ENCODE assay signal across 1 cellular context in genomic region chr2:227106845-227107759, GRCh38.
A peak's percentile ranks its signal among the peaks of the same experiment; 100 is the strongest.
TF ChIP-seq lines count a peak whose summit lies in the region.

No MANE protein-coding gene starts in this region.

TF ChIP-seq in K562, 482 proteins besides CTCF, POLR2A, EP300 and RAD21 (continued from another document):
- TF ChIP-seq SMC3 (conservative IDR thresholded peaks at IDR 0.05; ENCODE audit: insufficient read depth, low read depth, low read length) (peak; percentile 48; the same call in 1 of the 2 replicates), CHAMP1 (IDR thresholded peaks at IDR 0.05) (no peak), STAG1 (CRISPR knock-in tag; IDR thresholded peaks at IDR 0.05; ENCODE audit: borderline replicate concordance) (peak; percentile 82; the same call in 1 of the 2 replicates), CSDE1 (IDR thresholded peaks at IDR 0.05) (no peak), KLF6 (CRISPR knock-in tag; IDR thresholded peaks at IDR 0.05; ENCODE audit: borderline replicate concordance) (no peak), TFAM (CRISPR knock-in tag; conservative IDR thresholded peaks at IDR 0.05) (no peak), SAFB (IDR thresholded peaks at IDR 0.05; ENCODE audit: borderline replicate concordance, low read depth, low read length) (no peak), CEBPG (CRISPR knock-in tag; IDR thresholded peaks at IDR 0.05) (no peak), CEBPG (tag; conservative IDR thresholded peaks at IDR 0.05 in 1 of 2, IDR thresholded peaks at IDR 0.05 in 1 of 2) (0 out of 4 replicates have a peak, but pooled peaks of 1 of the 2 experiments have one; percentile 26), ZNF551 (CRISPR knock-in tag; IDR thresholded peaks at IDR 0.05) (no peak), CBX3 (IDR thresholded peaks at IDR 0.05; ENCODE audit: borderline replicate concordance in 1 of 2, low read length in 2 of 2) (no peak), ZHX1 (conservative IDR thresholded peaks at IDR 0.05; ENCODE audit: low read length) (no peak), RBM15 (IDR thresholded peaks at IDR 0.05; ENCODE audit: insufficient read depth, low read length) (no peak), ZNF184 (CRISPR knock-in tag; IDR thresholded peaks at IDR 0.05) (no peak)
